In genomic region chr15:89021886-89022285, GRCh38 we compare ENCODE assay signal across 8 cellular contexts.
DNase-seq lines count a peak whose midpoint lies in the region; ATAC-seq and TF ChIP-seq lines count a peak whose summit lies in the region.
"Not testable (repeated sequence)": the region's sequence is repeated elsewhere in the genome, so short reads cannot be mapped to it uniquely, and the experiment has no call there.

No MANE protein-coding gene starts in this region.

- H3K36me3 ChIP-seq in esophagus squamous epithelium; right atrium auricular region; prostate gland; subcutaneous abdominal adipose tissue (ENCODE audit: control insufficient read depth in 5 of 5, insufficient read depth in 5 of 5, low read length in 5 of 5); tibial nerve; aorta (ENCODE audit: control insufficient read depth in 1 of 2, insufficient read depth in 2 of 2, low read length in 1 of 2): not testable (repeated sequence)

- H3K4me1 Mint-ChIP-seq in chondrocyte (ENCODE audit: low read depth), result peaks cover 48% of the 10 kb centered on the region

- not testable (repeated sequence) for TF ChIP-seq POLR2A in esophagus squamous epithelium (IDR thresholded peaks at IDR 0.05); prostate gland (IDR thresholded peaks at IDR 0.05); tibial nerve (IDR thresholded peaks at IDR 0.05)

- not testable (repeated sequence) for H3K36me3 Mint-ChIP-seq in chondrocyte (ENCODE audit: low read depth)

- peaks cover 13% of the 10 kb centered on the region for H3K9me3 Mint-ChIP-seq in chondrocyte (ENCODE audit: low read depth)

- H3K4me3 Mint-ChIP-seq in chondrocyte (ENCODE audit: unreplicated experiment), result not testable (repeated sequence)

- not testable (repeated sequence) for H3K9ac ChIP-seq in subcutaneous abdominal adipose tissue (ENCODE audit: low read length in 5 of 5)

- intact Hi-C loops in esophagus squamous epithelium (cut with DNase I); prostate gland (cut with DNase I): not testable (repeated sequence)
- intact Hi-C loops in aorta (cut with DNase I), result loop anchor here (2.0 to 5.0 kb wide), 3 partner anchors 17 to 80 kb away; partner anchors contain the start of gene ABHD2 (in 1 of the 2)

- H3K9me3 ChIP-seq in esophagus squamous epithelium; right atrium auricular region; prostate gland; aorta (ENCODE audit: control insufficient read depth, low read length): not testable (repeated sequence)
- H3K9me3 ChIP-seq in subcutaneous abdominal adipose tissue (ENCODE audit: control insufficient read depth in 5 of 5, low read length in 5 of 5) (peaks cover 0 to 16% (median 7%) of the 10 kb centered on the region in 5 donors), tibial nerve (peaks cover 0 to 18% (median 0%) of the 10 kb centered on the region in 4 donors)

- H3K4me1 ChIP-seq in esophagus squamous epithelium (peaks cover 9 to 61% (median 29%) of the 10 kb centered on the region in 3 donors), right atrium auricular region (peaks cover 0 to 28% of the 10 kb centered on the region in 2 donors), subcutaneous abdominal adipose tissue (ENCODE audit: control insufficient read depth in 5 of 5, insufficient read depth in 5 of 5, low read length in 5 of 5) (peaks cover 11 to 40% (median 33%) of the 10 kb centered on the region in 5 donors), tibial nerve (peaks cover 0 to 31% (median 12%) of the 10 kb centered on the region in 4 donors), aorta (ENCODE audit: control insufficient read depth in 1 of 2, insufficient read depth in 2 of 2, low read length in 2 of 2) (peaks cover 8 to 10% of the 10 kb centered on the region in 2 donors)
- not testable (repeated sequence) for H3K4me1 ChIP-seq in prostate gland (replicated peaks)

- H3K4me3 ChIP-seq in esophagus squamous epithelium; right atrium auricular region; prostate gland; subcutaneous abdominal adipose tissue (ENCODE audit: low read depth in 1 of 5, low read length in 5 of 5); tibial nerve; aorta (ENCODE audit: low read length in 2 of 2): not testable (repeated sequence)

- not testable (repeated sequence) for TF ChIP-seq EP300 in tibial nerve (IDR thresholded peaks at IDR 0.05)

- H3K27ac ChIP-seq in esophagus squamous epithelium, result peak overlapping the region; percentile 21 to 81 (median 75)
- H3K27ac ChIP-seq in right atrium auricular region, result peak overlapping the region; percentile 30 to 62
- peak overlapping the region; percentile 58 to 63 for H3K27ac ChIP-seq in prostate gland
- peak overlapping the region; percentile 69 for H3K27ac ChIP-seq in subcutaneous abdominal adipose tissue (ENCODE audit: low read depth, low read length)
- peak overlapping the region; percentile 20 to 83 (median 66) for H3K27ac ChIP-seq in tibial nerve
- H3K27ac ChIP-seq in aorta (ENCODE audit: low read depth in 1 of 2, low read length in 2 of 2), result peak overlapping the region; percentile 73 to 81

- not testable (repeated sequence) for H3K27me3 Mint-ChIP-seq in chondrocyte (ENCODE audit: low read depth)

- TF ChIP-seq CTCF in chondrocyte (IDR thresholded peaks at IDR 0.05); esophagus squamous epithelium (IDR thresholded peaks at IDR 0.05); right atrium auricular region (IDR thresholded peaks at IDR 0.05); prostate gland (IDR thresholded peaks at IDR 0.05); tibial nerve (IDR thresholded peaks at IDR 0.05): not testable (repeated sequence)

- H3K27ac Mint-ChIP-seq in chondrocyte (ENCODE audit: unreplicated experiment), result peak overlapping the region; percentile 17

- not testable (repeated sequence) for H3K27me3 ChIP-seq in esophagus squamous epithelium; right atrium auricular region; prostate gland (replicated peaks; ENCODE audit: insufficient read depth); subcutaneous abdominal adipose tissue (ENCODE audit: control insufficient read depth in 5 of 5, insufficient read depth in 4 of 5, low read length in 5 of 5); tibial nerve; aorta (ENCODE audit: control insufficient read depth in 1 of 2, insufficient read depth in 2 of 2, low read length in 1 of 2)

- 61 to 88% methylated on average over 8 of the region's 8 CpGs for WGBS in esophagus squamous epithelium, 2 donors
- WGBS in prostate gland, result 73% methylated on average over 8 of the region's 8 CpGs
- WGBS in tibial nerve, 2 donors, result 78 to 85% methylated on average over 8 of the region's 8 CpGs
- WGBS in aorta, 2 donors, result 1 to 5% methylated on average over 8 of the region's 8 CpGs

- ATAC-seq in aorta (ENCODE audit: low FRiP score), result peak; percentile 5

- DNase-seq in activated CD8-positive, alpha-beta memory T cell treated with anti-CD3 and anti-CD28 coated beads, Interleukin-2, amount 50 U/mL, for 48 hours, result peak; percentile 13
- DNase-seq in chondrocyte (ENCODE audit: low spot score); esophagus squamous epithelium (lab: John Stamatoyannopoulos, UW); right atrium auricular region (ENCODE audit: low spot score); prostate gland (ENCODE audit: low spot score); tibial nerve (ENCODE audit: low spot score in 2 of 2): not testable (repeated sequence)
- DNase-seq in aorta, result peak in 1 of 2 donors; percentile 75
